In the genomic region with DNA sequence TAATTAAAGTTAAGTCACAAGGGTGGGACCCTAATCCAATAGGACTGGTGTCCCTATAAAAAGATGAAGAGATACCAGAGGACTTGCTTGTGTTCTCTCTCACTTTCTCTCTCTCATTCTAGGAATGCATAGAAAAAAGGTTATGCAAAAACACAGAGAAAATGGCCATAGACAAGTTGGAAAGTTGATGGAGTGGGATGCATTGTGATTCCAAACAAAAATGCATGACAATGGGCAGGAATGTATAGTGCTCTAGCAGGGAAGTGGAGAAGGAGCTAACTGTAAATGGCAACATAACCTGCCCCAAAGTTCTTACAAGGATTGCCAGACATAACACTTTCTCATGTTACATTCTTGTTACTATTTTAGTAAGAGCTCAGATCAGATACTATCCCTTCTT, we compare ENCODE assay signal across 18 cellular contexts.
DNase-seq lines count a peak whose midpoint lies in the region; ATAC-seq, FAIRE-seq and TF ChIP-seq lines count a peak whose summit lies in the region.
"Had no signal": no experiment of that assay in that cellular context is flagged by ENCODE, and none has a peak within 500 bp of the region (broad histone marks: within the 10 kb centered on the region; RNA-seq: fewer than 3 reads in every experiment).

No MANE protein-coding gene starts in this region.

- no peaks in the 10 kb centered on the region for H3K36me3 ChIP-seq in H1 (ENCODE audit: control insufficient read depth in 2 of 4, insufficient read depth in 4 of 4, low read length in 3 of 4)
- no peaks in the 10 kb centered on the region for H3K36me3 ChIP-seq in iPS DF 6.9 (ENCODE audit: control insufficient read depth, insufficient read depth, low read length)

- H3K23ac ChIP-seq in H9 (ENCODE audit: insufficient read length, low read depth, low read length) (no peak overlapping the region), H1 (ENCODE audit: insufficient read length) (no peak overlapping the region)

- no peak overlapping the region for H4K91ac ChIP-seq in H9 (ENCODE audit: insufficient read length, low read depth, low read length)
- H4K91ac ChIP-seq in H1 (replicated peaks; ENCODE audit: insufficient read length, low read length), result no peak overlapping the region

- no peak for ATAC-seq in naive thymus-derived CD8-positive, alpha-beta T cell
- ATAC-seq: A549 had no signal

- H2BK20ac ChIP-seq in H9 (ENCODE audit: low read depth, low read length, poor library complexity, severe bottlenecking) (no peak overlapping the region), H1 (ENCODE audit: low read length) (no peak overlapping the region)

- H3K79me1 ChIP-seq in H9 (ENCODE audit: insufficient read depth, low read depth, low read length, poor library complexity, severe bottlenecking) (no peaks in the 10 kb centered on the region), H1 (ENCODE audit: low read depth, low read length) (no peaks in the 10 kb centered on the region)

- TF ChIP-seq EP300 in H1 (IDR thresholded peaks at IDR 0.05; ENCODE audit: borderline replicate concordance in 1 of 2, low read depth in 2 of 2, low read length in 2 of 2), result peak in 1 of 2 experiments; percentile 59; a peak in 1 of 3 replicates

- H3K14ac ChIP-seq in H9 (ENCODE audit: insufficient read depth, low read length) (no peak overlapping the region), H1 (ENCODE audit: insufficient read length) (no peak overlapping the region)

- peaks cover 2% of the 10 kb centered on the region for H3K4me1 ChIP-seq in H9 (ENCODE audit: insufficient read depth, low read length)
- peaks cover 0 to 3% (median 0%) of the 10 kb centered on the region in 4 experiments; a peak in 1 of 7 replicates for H3K4me1 ChIP-seq in H1 (replicated peaks in 1 of 4; ENCODE audit: control insufficient read depth in 3 of 4, insufficient read depth in 4 of 4, low read length in 3 of 4)
- peaks cover 1% of the 10 kb centered on the region for H3K4me1 ChIP-seq in iPS DF 6.9 (ENCODE audit: control insufficient read depth, insufficient read depth, low read length)
- H3K4me1 ChIP-seq: A549, Caco-2 had no signal

- no peak for TF ChIP-seq POLR2A in H1 (IDR thresholded peaks at IDR 0.05; ENCODE audit: control extremely low read depth in 1 of 2, low read depth in 2 of 2, low read length in 2 of 2)

- H3K79me2 ChIP-seq in H9 (ENCODE audit: insufficient read depth, low read length) (no peaks in the 10 kb centered on the region), H1 (ENCODE audit: control insufficient read depth in 1 of 2, insufficient read depth in 2 of 2, low read length in 2 of 2) (no peaks in the 10 kb centered on the region)

- no peak for DNase-seq in H9
- no peak for DNase-seq in H1 (ENCODE audit: low read depth in 1 of 2, low spot score in 2 of 2)
- peak; percentile 13 for DNase-seq in iPS DF 6.9 (ENCODE audit: low read depth, low spot score)
- DNase-seq in SKM-1 treated with dmso at 0.1 percent for 144 hours (lab: John Stamatoyannopoulos, UW; ENCODE audit: unreplicated experiment), result no peak
- no peak for DNase-seq in stimulated activated CD8-positive, alpha-beta memory T cell treated with anti-CD3 and anti-CD28 coated beads, Interleukin-4, amount 100 ng/mL, for 48 hours
- no peak for DNase-seq in naive thymus-derived CD8-positive, alpha-beta T cell
- no peak for DNase-seq in 8988T
- DNase-seq: AML-193; Caco-2; CD4-positive, alpha-beta T cell; GOT3; KG1 had no signal

- TF ChIP-seq RAD21 in H1 (IDR thresholded peaks at IDR 0.05 in 1 of 2, conservative IDR thresholded peaks at IDR 0.05 in 1 of 2; ENCODE audit: low read depth in 2 of 2, low read length in 2 of 2), result no peak

- H3K27me3 ChIP-seq in H9 (ENCODE audit: insufficient read depth, low read length) (no peaks in the 10 kb centered on the region), H1 (replicated peaks in 1 of 4; ENCODE audit: control insufficient read depth in 3 of 4, extremely low read depth in 1 of 4, insufficient read depth in 3 of 4, low read length in 3 of 4) (0 out of 7 replicates have a peak, but pooled peaks cover 0 to 3% (median 0%) of the 10 kb centered on the region in 4 experiments), iPS DF 6.9 (ENCODE audit: control insufficient read depth, insufficient read depth, low read length) (no peaks in the 10 kb centered on the region)

- H2AK5ac ChIP-seq in H9 (ENCODE audit: insufficient read length, low read length) (no peak overlapping the region), H1 (ENCODE audit: low read depth, low read length) (no peak overlapping the region)

- no peak overlapping the region for H3K27ac ChIP-seq in H9 (ENCODE audit: insufficient read length, low read depth, low read length)
- H3K27ac ChIP-seq in H1 (ENCODE audit: low read depth, low read length), result no peak overlapping the region
- H3K27ac ChIP-seq in iPS DF 6.9 (ENCODE audit: low read length), result no peak overlapping the region
- H3K27ac ChIP-seq: A549, C4-2B had no signal

- H3K4me3 Mint-ChIP-seq in H9, result peak overlapping the region in 1 of 2 experiments; percentile 46; a peak in 1 of 5 replicates
- H3K4me3 Mint-ChIP-seq in naive thymus-derived CD8-positive, alpha-beta T cell, result no peak overlapping the region
- H3K4me3 Mint-ChIP-seq: CD4-positive, alpha-beta T cell had no signal

- CTCF ChIA-PET in H1 (lab: Charles Lee; ENCODE audit: partially characterized antibody), result no interaction called here

- H3K4ac ChIP-seq in H9 (ENCODE audit: low read depth, low read length) (no peak overlapping the region), H1 (replicated peaks; ENCODE audit: insufficient read length, low read depth, low read length) (no peak overlapping the region)

- no peak overlapping the region for H3T11ph ChIP-seq in H9 (ENCODE audit: low read length)

- POLR2A ChIA-PET in H1 (lab: Charles Lee; ENCODE audit: partially characterized antibody), result no interaction called here
- POLR2A ChIA-PET in naive thymus-derived CD8-positive, alpha-beta T cell (lab: Charles Lee), result no interaction called here

- H3K9ac ChIP-seq in H9 (ENCODE audit: extremely low read depth, insufficient read length, low read length) (no peak overlapping the region), H1 (replicated peaks in 1 of 4; ENCODE audit: extremely low read depth in 1 of 4, low read depth in 3 of 4, low read length in 3 of 4) (no peak overlapping the region)

- peak overlapping the region; percentile 6 for H3K4me2 ChIP-seq in H9 (ENCODE audit: insufficient read depth, insufficient read length, low read length)
- peak overlapping the region; percentile 21 to 47; a peak in 2 of 4 replicates for H3K4me2 ChIP-seq in H1 (ENCODE audit: insufficient read depth in 1 of 2, low read depth in 2 of 2, low read length in 2 of 2)
- H3K4me2 ChIP-seq: A549 had no signal

- H4K20me1 ChIP-seq in H9 (ENCODE audit: control insufficient read depth, insufficient read depth, insufficient read length) (no peaks in the 10 kb centered on the region), H1 (replicated peaks in 1 of 2; ENCODE audit: control insufficient read depth in 1 of 2, insufficient read depth in 2 of 2, low read length in 2 of 2) (no peaks in the 10 kb centered on the region)

- peaks cover 7% of the 10 kb centered on the region; the same call in 1 of the 2 replicates for H3K27me3 Mint-ChIP-seq in H9 (ENCODE audit: low read depth)
- H3K27me3 Mint-ChIP-seq in naive thymus-derived CD8-positive, alpha-beta T cell, result no peaks in the 10 kb centered on the region
- H3K27me3 Mint-ChIP-seq: CD4-positive, alpha-beta T cell had no signal

- H4K8ac ChIP-seq in H9 (replicated peaks; ENCODE audit: insufficient read length, low read depth, low read length) (no peak overlapping the region), H1 (ENCODE audit: extremely low read depth, insufficient read depth, low read length) (no peak overlapping the region)

- no peak overlapping the region for H4K5ac ChIP-seq in H9 (ENCODE audit: insufficient read length, low read depth, low read length)
- no peak overlapping the region for H4K5ac ChIP-seq in H1 (ENCODE audit: insufficient read length, low read depth, low read length)

- H3K4me1 Mint-ChIP-seq in H9, result peaks cover 15 to 21% of the 10 kb centered on the region in 2 experiments
- no peaks in the 10 kb centered on the region for H3K4me1 Mint-ChIP-seq in naive thymus-derived CD8-positive, alpha-beta T cell

- H2BK120ac ChIP-seq in H9 (ENCODE audit: low read depth, low read length, poor library complexity, severe bottlenecking) (no peak overlapping the region), H1 (replicated peaks; ENCODE audit: low read depth, low read length) (no peak overlapping the region)

- no peak overlapping the region for H3K18ac ChIP-seq in H9 (ENCODE audit: insufficient read length, low read depth, low read length)
- H3K18ac ChIP-seq in H1 (ENCODE audit: extremely low read depth, low read length), result no peak overlapping the region

- no peak overlapping the region for H3K27ac Mint-ChIP-seq in H9
- H3K27ac Mint-ChIP-seq in naive thymus-derived CD8-positive, alpha-beta T cell, result no peak overlapping the region
- H3K27ac Mint-ChIP-seq: CD4-positive, alpha-beta T cell had no signal

- no peak overlapping the region for H2AFZ ChIP-seq in H9 (ENCODE audit: low read length)
- no peak overlapping the region for H2AFZ ChIP-seq in H1 (ENCODE audit: low read length)

- H2BK15ac ChIP-seq in H9 (ENCODE audit: low read depth, low read length) (no peak overlapping the region), H1 (ENCODE audit: low read length) (no peak overlapping the region)

- no peaks in the 10 kb centered on the region for H3K9me3 Mint-ChIP-seq in H9
- H3K9me3 Mint-ChIP-seq in naive thymus-derived CD8-positive, alpha-beta T cell, result peaks cover 0 to 20% (median 4%) of the 10 kb centered on the region in 9 donors

- H2BK12ac ChIP-seq in H9 (ENCODE audit: insufficient read length, low read depth, low read length) (no peak overlapping the region), H1 (ENCODE audit: low read depth, low read length) (no peak overlapping the region)

- peak; percentile 75 for FAIRE-seq in H1 (lab: Jason Lieb, UNC)
- FAIRE-seq: A549, D721Med, G401.6, GM12892, GM18507 had no signal

- no peaks in the 10 kb centered on the region; a peak in 1 of 7 replicates for H3K36me3 Mint-ChIP-seq in H9 (ENCODE audit: insufficient read depth in 1 of 3, low read depth in 3 of 3)
- H3K36me3 Mint-ChIP-seq in naive thymus-derived CD8-positive, alpha-beta T cell, result peaks cover 0 to 6% (median 0%) of the 10 kb centered on the region in 3 donors

- H3K23me2 ChIP-seq in H9 (ENCODE audit: insufficient read length, low read depth, low read length, poor library complexity, severe bottlenecking) (no peaks in the 10 kb centered on the region), H1 (ENCODE audit: low read depth, low read length) (no peaks in the 10 kb centered on the region)

- H3K4me3 ChIP-seq in H1 (ENCODE audit: extremely low read depth in 1 of 4, insufficient read depth in 2 of 4, low read depth in 3 of 4, low read length in 4 of 4) (peak overlapping the region in 1 of 4 experiments; percentile 11; a peak in 1 of 8 replicates), iPS DF 6.9 (ENCODE audit: low read length) (no peak overlapping the region)
- H3K4me3 ChIP-seq: A549 had no signal

- no peak overlapping the region for H2BK5ac ChIP-seq in H9 (ENCODE audit: insufficient read length, low read length)
- H2BK5ac ChIP-seq in H1 (ENCODE audit: low read depth, low read length), result no peak overlapping the region

- H3K56ac ChIP-seq in H9 (ENCODE audit: insufficient read length, low read depth, low read length) (no peak overlapping the region), H1 (replicated peaks; ENCODE audit: insufficient read length, low read depth, low read length) (no peak overlapping the region)

- no peaks in the 10 kb centered on the region for H3K9me3 ChIP-seq in H9 (ENCODE audit: control insufficient read depth, low read depth, low read length)
- H3K9me3 ChIP-seq in H1 (ENCODE audit: insufficient read depth in 2 of 2, low read depth in 1 of 2, low read length in 1 of 2), result no peaks in the 10 kb centered on the region
- H3K9me3 ChIP-seq in iPS DF 6.9 (ENCODE audit: control insufficient read depth, insufficient read depth, low read length), result no peaks in the 10 kb centered on the region
- H3K9me3 ChIP-seq: A549, Caco-2 had no signal

- TF ChIP-seq CTCF in H9 (conservative IDR thresholded peaks at IDR 0.05) (no peak), H1 (IDR thresholded peaks at IDR 0.05; ENCODE audit: control extremely low read depth in 1 of 3, insufficient read depth in 1 of 3, low read depth in 1 of 3, low read length in 3 of 3) (no peak)
